10 cellular contexts compared by ENCODE assay signal in the genomic region with DNA sequence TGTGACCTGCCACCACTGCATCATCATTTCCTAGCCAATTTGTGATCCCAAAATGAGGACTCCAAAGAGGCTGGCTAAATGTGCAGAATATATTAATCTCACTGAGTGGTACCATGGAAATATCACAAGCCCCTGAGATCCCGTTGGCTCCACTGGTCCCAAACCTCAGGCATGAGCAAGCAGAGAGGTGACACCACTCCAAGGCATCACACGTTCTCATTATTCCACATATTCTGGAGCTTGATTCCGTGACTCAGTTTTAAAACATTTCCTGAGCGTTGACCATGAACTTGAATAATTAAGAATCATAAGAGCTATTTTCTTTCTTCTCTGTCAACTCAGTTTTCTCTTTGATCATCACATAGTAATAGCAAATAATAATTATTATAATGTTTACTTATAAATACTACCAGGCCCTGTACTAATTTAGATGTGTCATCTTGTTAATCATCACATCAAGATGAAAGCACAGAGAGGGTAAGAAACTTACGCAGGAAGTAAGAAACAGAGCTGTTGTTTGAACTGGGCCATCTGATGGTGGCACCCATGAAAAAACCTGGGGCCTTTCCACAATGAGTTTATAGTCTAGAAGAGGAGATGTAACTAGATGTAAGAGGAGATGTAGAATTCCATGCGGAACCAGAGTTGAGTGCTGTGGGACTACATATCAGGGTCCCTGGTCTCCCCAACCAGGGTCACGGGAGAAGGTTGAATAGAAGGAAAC. TPM values are rescaled to one million over a fixed set of nuclear protein-coding genes. Genes with fewer than 3 reads are reported as not detected.
DNase-seq lines count a peak whose midpoint lies in the region; ATAC-seq and TF ChIP-seq lines count a peak whose summit lies in the region.
"Had no signal": no experiment of that assay in that cellular context is flagged by ENCODE, and none has a peak within 500 bp of the region (broad histone marks: within the 10 kb centered on the region; RNA-seq: fewer than 3 reads in every experiment).

No MANE protein-coding gene starts in this region.

- H3K4me1 Mint-ChIP-seq in central memory CD8-positive, alpha-beta T cell = peaks cover 62% of the 10 kb centered on the region
- H3K4me1 Mint-ChIP-seq: brain had no signal

- H3K27ac ChIP-seq in SU-DHL-6 (ENCODE audit: low read depth, low read length) (peak overlapping the region; percentile 99), suprapubic skin (no peak overlapping the region)

- peak overlapping the region; percentile 68 for H3K4me3 ChIP-seq in SU-DHL-6 (ENCODE audit: insufficient read depth, low read length, poor library complexity, severe bottlenecking)
- H3K4me3 ChIP-seq in suprapubic skin = no peak overlapping the region

- H3K9me3 ChIP-seq in SU-DHL-6 (ENCODE audit: insufficient read depth, low read length) (no peaks in the 10 kb centered on the region), suprapubic skin (no peaks in the 10 kb centered on the region)

- H3K4me3 Mint-ChIP-seq in central memory CD8-positive, alpha-beta T cell = peak overlapping the region; percentile 90
- H3K4me3 Mint-ChIP-seq: brain had no signal

- peaks cover 3% of the 10 kb centered on the region for H3K9me3 Mint-ChIP-seq in central memory CD8-positive, alpha-beta T cell

- peak overlapping the region; percentile 97 for H3K4me2 ChIP-seq in SU-DHL-6 (ENCODE audit: low read depth, low read length, poor library complexity, severe bottlenecking)

- peak overlapping the region; percentile 94 for H3K9ac ChIP-seq in SU-DHL-6 (ENCODE audit: low read length)

- H3K36me3 Mint-ChIP-seq in central memory CD8-positive, alpha-beta T cell (ENCODE audit: insufficient read depth) = peaks cover 13% of the 10 kb centered on the region
- H3K36me3 Mint-ChIP-seq: brain had no signal

- WGBS in suprapubic skin = 81% methylated on average over 7 of the region's 7 CpGs

- peak overlapping the region; percentile 86 for H3K27ac Mint-ChIP-seq in central memory CD8-positive, alpha-beta T cell (ENCODE audit: low read depth)
- H3K27ac Mint-ChIP-seq: brain had no signal

- no peak for TF ChIP-seq POLR2A in suprapubic skin (IDR thresholded peaks at IDR 0.05)

- peak; percentile 26 for DNase-seq in activated CD8-positive, alpha-beta memory T cell treated with anti-CD3 and anti-CD28 coated beads, Interleukin-2, amount 50 U/mL, for 4 hours
- DNase-seq in activated CD8-positive, alpha-beta memory T cell treated with anti-CD3 and anti-CD28 coated beads, Interleukin-2, amount 50 U/mL, for 48 hours = no peak
- no peak for DNase-seq in central memory CD8-positive, alpha-beta T cell (ENCODE audit: low spot score in 2 of 2)
- DNase-seq in stimulated activated naive CD8-positive, alpha-beta T cell treated with anti-CD3 and anti-CD28 coated beads, Interleukin-15, Interleukin-2, amounts not matched to agents 100 U/mL and 50 U/mL, for 24 hours = no peak
- no peak for DNase-seq in suprapubic skin (ENCODE audit: low spot score in 2 of 2)
- DNase-seq in LoVo (ENCODE audit: low spot score) = no peak

- peaks cover 9% of the 10 kb centered on the region; the same call in 1 of the 2 replicates for H3K36me3 ChIP-seq in SU-DHL-6 (ENCODE audit: low read length)
- no peaks in the 10 kb centered on the region for H3K36me3 ChIP-seq in suprapubic skin

- peaks cover 10% of the 10 kb centered on the region for H3K4me1 ChIP-seq in suprapubic skin

- H3K27me3 ChIP-seq in SU-DHL-6 (ENCODE audit: low read length) = no peaks in the 10 kb centered on the region
- peaks cover 11% of the 10 kb centered on the region for H3K27me3 ChIP-seq in suprapubic skin

- no peaks in the 10 kb centered on the region for H3K9me2 ChIP-seq in SU-DHL-6 (replicated peaks; ENCODE audit: insufficient read depth, low read length)

- ATAC-seq in central memory CD8-positive, alpha-beta T cell (replicated peaks; ENCODE audit: extremely low read depth, poor library complexity, severe bottlenecking) = no peak
- peak; percentile 9 for ATAC-seq in stimulated activated naive CD8-positive, alpha-beta T cell treated with anti-CD3 and anti-CD28 coated beads, Interleukin-15, Interleukin-2, amounts not matched to agents 100 U/mL and 50 U/mL, for 24 hours
- ATAC-seq in GM19397 (IDR thresholded peaks at IDR 0.05; ENCODE audit: unreplicated experiment) = no peak

- no peaks in the 10 kb centered on the region for H4K20me1 ChIP-seq in SU-DHL-6 (ENCODE audit: low read depth, low read length)

- TF ChIP-seq EP300 in suprapubic skin (IDR thresholded peaks at IDR 0.05) = no peak

- no peaks in the 10 kb centered on the region for H3K27me3 Mint-ChIP-seq in central memory CD8-positive, alpha-beta T cell

- H3K79me2 ChIP-seq in SU-DHL-6 (ENCODE audit: insufficient read depth, low read length) = peaks cover 92% of the 10 kb centered on the region

- H3F3A ChIP-seq in SU-DHL-6 (ENCODE audit: insufficient read depth) = peaks cover 56% of the 10 kb centered on the region

- TF ChIP-seq CTCF in SU-DHL-6 (IDR thresholded peaks at IDR 0.05; ENCODE audit: insufficient read depth, low read length, poor library complexity, severe bottlenecking) = no peak
- no peak for TF ChIP-seq CTCF in suprapubic skin (IDR thresholded peaks at IDR 0.05)

- H2AFZ ChIP-seq in SU-DHL-6 (ENCODE audit: low read depth, low read length, severe bottlenecking) = no peak overlapping the region

RNA-seq across cellular contexts. Expression of a gene that starts 3.5 kb away (rescaled TPM):
- 1 to 10 TPM; 1.0 to 4.5 (median 2.7) TPM for total RNA-seq in suprapubic skin
- total RNA-seq: LHCN-M2 had no signal
